Comparison of ENCODE assay signal across 8 cellular contexts in the genomic region with DNA sequence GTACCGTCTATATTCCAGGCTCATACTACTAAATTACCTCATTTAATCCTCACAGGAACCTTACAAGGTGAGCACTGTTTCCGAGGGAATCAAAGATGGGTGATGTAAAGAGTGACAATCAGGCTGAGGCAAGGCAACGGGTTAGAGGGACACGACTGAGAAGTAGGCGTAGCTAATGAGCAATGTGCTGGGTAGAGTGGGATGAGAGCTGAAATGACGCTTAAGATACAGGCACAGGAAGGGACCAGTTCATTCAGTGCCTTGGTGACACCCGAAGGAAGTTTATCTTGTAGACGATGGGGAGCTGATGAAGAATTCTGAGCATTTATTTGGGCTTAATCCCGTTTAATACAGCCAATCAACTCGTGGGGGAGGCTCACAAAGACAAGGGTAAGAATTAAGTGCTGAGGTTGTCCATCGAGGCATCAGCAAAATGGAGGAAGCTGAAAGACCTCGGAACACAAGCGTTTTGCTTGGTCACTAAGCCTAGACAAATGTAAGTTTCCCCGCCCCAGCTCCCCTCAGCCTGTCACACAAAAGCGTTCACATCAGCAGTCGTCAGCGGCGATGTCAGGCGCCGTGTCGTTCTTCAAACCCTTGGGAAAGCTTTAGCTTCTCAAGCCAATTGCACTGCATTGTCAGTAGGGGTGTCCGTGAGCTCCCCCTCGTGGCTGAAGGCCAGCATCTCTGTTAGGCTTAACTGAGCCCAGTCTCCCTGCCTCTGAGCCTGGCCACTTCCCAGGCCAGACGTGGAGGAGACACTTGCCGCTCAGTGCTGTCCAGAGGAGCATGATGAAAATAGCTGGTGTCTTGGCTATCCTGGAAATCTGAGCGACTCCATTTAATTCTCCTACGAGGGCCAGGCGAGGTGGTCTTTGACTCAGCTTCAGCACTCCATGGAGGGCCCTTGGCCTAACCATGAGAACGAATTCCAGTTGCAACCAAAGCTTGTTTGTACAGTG.
DNase-seq lines count a peak whose midpoint lies in the region; ATAC-seq and TF ChIP-seq lines count a peak whose summit lies in the region.

No MANE protein-coding gene starts in this region.

- peaks cover 14% of the 10 kb centered on the region for H3K27me3 Mint-ChIP-seq in chondrocyte (ENCODE audit: low read depth)

- H3K27ac Mint-ChIP-seq in chondrocyte (ENCODE audit: unreplicated experiment): no peak overlapping the region

- TF ChIP-seq CTCF in chondrocyte (IDR thresholded peaks at IDR 0.05): peak; percentile 90

- H3K4me1 Mint-ChIP-seq in chondrocyte (ENCODE audit: low read depth): peaks cover 11% of the 10 kb centered on the region

- peak; percentile 92 for DNase-seq in Ammon's horn (ENCODE audit: low spot score)
- peak; percentile 72 for DNase-seq in NCI-H2171 (lab: John Stamatoyannopoulos, UW)
- DNase-seq in activated CD4-positive, CD25-positive, alpha-beta regulatory T cell (lab: John Stamatoyannopoulos, UW): peak in 3 of 4 experiments; percentile 2 to 40 (median 23)
- peak; percentile 76 for DNase-seq in chondrocyte (ENCODE audit: low spot score)
- DNase-seq in left lobe of liver (ENCODE audit: low spot score): peak; percentile 79
- DNase-seq in stimulated activated CD4-positive, alpha-beta T cell treated with anti-CD3 and anti-CD28 coated beads, Interleukin-4, amount 100 ng/mL, for 24 hours: peak; percentile 50

- H3K4me3 Mint-ChIP-seq in chondrocyte (ENCODE audit: unreplicated experiment): peak overlapping the region; percentile 67

- H3K36me3 Mint-ChIP-seq in chondrocyte (ENCODE audit: low read depth): no peaks in the 10 kb centered on the region

- H3K9me3 Mint-ChIP-seq in chondrocyte (ENCODE audit: low read depth): no peaks in the 10 kb centered on the region

- ATAC-seq in GM19025 (IDR thresholded peaks at IDR 0.05; ENCODE audit: low read depth, unreplicated experiment): peak; percentile 99
- peak; percentile 99 for ATAC-seq in HG03159 (IDR thresholded peaks at IDR 0.05; ENCODE audit: unreplicated experiment)
- ATAC-seq in left lobe of liver: peak; percentile 100

Comparison
In these comparisons a context has a peak if more than half of its experiments do, and no peak if none do; other contexts are left out.
1. Peak in every context shown above with its lines: DNase-seq and ATAC-seq.
2. DNase-seq: peak in every context shown above with its lines; median percentile 92 in Ammon's horn; 79 in left lobe of liver; 76 in chondrocyte; 72 in NCI-H2171; 50 in stimulated activated CD4-positive, alpha-beta T cell treated with anti-CD3 and anti-CD28 coated beads, Interleukin-4, amount 100 ng/mL, for 24 hours; 23 in activated CD4-positive, CD25-positive, alpha-beta regulatory T cell.